ENCODE assay signal across 1 cellular context in genomic region chr3:149317072-149317471, GRCh38.
TF ChIP-seq lines count a peak whose summit lies in the region.

No MANE protein-coding gene starts in this region.

TF ChIP-seq in SK-N-SH treated with all-trans-retinoic acid at 6 μM for 48 hours, 23 proteins besides CTCF, POLR2A, EP300 and RAD21 (continued from another document):
- TF ChIP-seq ARNTL (CRISPR knock-in tag; IDR thresholded peaks at IDR 0.05; ENCODE audit: borderline replicate concordance, low read depth) = no peak
- TF ChIP-seq PPARA (CRISPR knock-in tag; IDR thresholded peaks at IDR 0.05; ENCODE audit: borderline replicate concordance) = no peak
TF ChIP-seq in SK-N-SH treated with all-trans-retinoic acid at 6 μM for 48 hours: peak in this region for 0.
